ENCODE assay signal across 24 cellular contexts in genomic region chr11:77206264-77207018, GRCh38.
DNase-seq lines count a peak whose midpoint lies in the region; ATAC-seq and TF ChIP-seq lines count a peak whose summit lies in the region.
"Had no signal": no experiment of that assay in that cellular context is flagged by ENCODE, and none has a peak within 500 bp of the region (broad histone marks: within the 10 kb centered on the region; RNA-seq: fewer than 3 reads in every experiment).

No MANE protein-coding gene starts in this region.

- no peak overlapping the region for H3K27ac Mint-ChIP-seq in chondrocyte (ENCODE audit: unreplicated experiment)
- H3K27ac Mint-ChIP-seq: activated CD8-positive, alpha-beta T cell treated with anti-CD3 and anti-CD28 coated beads, Interleukin-2, amount 10 ng/mL, durations not matched to agents 7 days and 5 days; B cell; memory B cell had no signal

- no peaks in the 10 kb centered on the region for H3K27me3 Mint-ChIP-seq in activated T-cell treated with anti-CD3 and anti-CD28 coated beads, Interleukin-2, amount 50 U/mL, for 4 hours (ENCODE audit: low read depth)
- peaks cover 4% of the 10 kb centered on the region for H3K27me3 Mint-ChIP-seq in chondrocyte (ENCODE audit: low read depth)
- H3K27me3 Mint-ChIP-seq: B cell had no signal

- H3K4me1 Mint-ChIP-seq in activated T-cell treated with anti-CD3 and anti-CD28 coated beads, Interleukin-2, amount 50 U/mL, for 4 hours (ENCODE audit: low read depth) = no peaks in the 10 kb centered on the region
- peaks cover 4% of the 10 kb centered on the region for H3K4me1 Mint-ChIP-seq in chondrocyte (ENCODE audit: low read depth)
- H3K4me1 Mint-ChIP-seq: B cell, memory B cell had no signal

- no peaks in the 10 kb centered on the region for H3K27me3 ChIP-seq in H7 (ENCODE audit: control insufficient read depth, insufficient read depth, low read length)
- H3K27me3 ChIP-seq: body of pancreas, Peyer's patch, stomach, transverse colon had no signal

- DNase-seq in activated T-cell treated with anti-CD3 and anti-CD28 coated beads, Interleukin-2, amount 50 U/mL, for 1 hour = peak; percentile 8
- DNase-seq in activated T-cell treated with anti-CD3 and anti-CD28 coated beads, Interleukin-2, amount 50 U/mL, for 4 hours = no peak
- peak; percentile 26 for DNase-seq in H7
- peak; percentile 70 for DNase-seq in chondrocyte (ENCODE audit: low spot score)
- DNase-seq in sciatic nerve (ENCODE audit: low spot score) = peak; percentile 47
- DNase-seq in erythroblast (lab: John Stamatoyannopoulos, UW) = no peak
- DNase-seq: activated CD8-positive, alpha-beta T cell treated with anti-CD3 and anti-CD28 coated beads, Interleukin-2, amount 10 ng/mL, durations not matched to agents 7 days and 5 days; activated effector memory CD4-positive, alpha-beta T cell treated with Interleukin-2 at 50 U/mL for 16 hours; body of pancreas; DMS153; HCEC 1CT; Karpas-422; NCI-H1092; NCI-H187 treated with DMSO at 0.1 percent for 48 hours; NCI-H526 treated with DMSO at 0.1 percent for 48 hours; SIG-M5; stomach; transverse colon had no signal

- no peak for TF ChIP-seq POLR2A in erythroblast (IDR thresholded peaks at IDR 0.05; ENCODE audit: low read length)

- no peaks in the 10 kb centered on the region for H3K9me3 Mint-ChIP-seq in activated T-cell treated with anti-CD3 and anti-CD28 coated beads, Interleukin-2, amount 50 U/mL, for 4 hours
- no peaks in the 10 kb centered on the region for H3K9me3 Mint-ChIP-seq in chondrocyte (ENCODE audit: low read depth)
- H3K9me3 Mint-ChIP-seq: memory B cell had no signal

- no peak overlapping the region for H3K4me3 ChIP-seq in H7 (ENCODE audit: insufficient read depth, low read depth, low read length)
- H3K4me3 ChIP-seq: body of pancreas, Peyer's patch, stomach, transverse colon had no signal

- TF ChIP-seq CTCF in chondrocyte (IDR thresholded peaks at IDR 0.05) = no peak

- no peaks in the 10 kb centered on the region for H3K36me3 ChIP-seq in H7 (replicated peaks; ENCODE audit: control insufficient read depth, insufficient read depth, low read length)
- H3K36me3 ChIP-seq: Peyer's patch, transverse colon had no signal

- intact Hi-C loops in sciatic nerve (cut with DNase I) = no loop called here

- H3K36me3 Mint-ChIP-seq in activated T-cell treated with anti-CD3 and anti-CD28 coated beads, Interleukin-2, amount 50 U/mL, for 4 hours (ENCODE audit: insufficient read depth) = no peaks in the 10 kb centered on the region
- H3K36me3 Mint-ChIP-seq in chondrocyte (ENCODE audit: low read depth) = no peaks in the 10 kb centered on the region
- H3K36me3 Mint-ChIP-seq: memory B cell had no signal

- no peak for ATAC-seq in activated T-cell treated with anti-CD3 and anti-CD28 coated beads, Interleukin-2, amount 50 U/mL, for 4 hours
- ATAC-seq in sciatic nerve = no peak
- ATAC-seq in GM21528 (IDR thresholded peaks at IDR 0.05; ENCODE audit: low FRiP score, unreplicated experiment) = no peak
- no peak for ATAC-seq in GM18519 (IDR thresholded peaks at IDR 0.05; ENCODE audit: low FRiP score, unreplicated experiment)
- ATAC-seq: activated CD8-positive, alpha-beta T cell treated with anti-CD3 and anti-CD28 coated beads, Interleukin-2, amount 10 ng/mL, durations not matched to agents 7 days and 5 days; body of pancreas; left lobe of liver had no signal

- no peak overlapping the region for H3K4me3 Mint-ChIP-seq in activated T-cell treated with anti-CD3 and anti-CD28 coated beads, Interleukin-2, amount 50 U/mL, for 4 hours
- H3K4me3 Mint-ChIP-seq in chondrocyte (ENCODE audit: unreplicated experiment) = no peak overlapping the region
- H3K4me3 Mint-ChIP-seq: activated CD8-positive, alpha-beta T cell treated with anti-CD3 and anti-CD28 coated beads, Interleukin-2, amount 10 ng/mL, durations not matched to agents 7 days and 5 days; B cell; memory B cell had no signal

Comparison
In these comparisons a context has a peak if more than half of its experiments do, and no peak if none do; other contexts are left out.
1. DNase-seq: peak in activated T-cell treated with anti-CD3 and anti-CD28 coated beads, Interleukin-2, amount 50 U/mL, for 1 hour (single experiment), H7 (single experiment), chondrocyte (single experiment) and sciatic nerve (single experiment); none in activated T-cell treated with anti-CD3 and anti-CD28 coated beads, Interleukin-2, amount 50 U/mL, for 4 hours (single experiment) and erythroblast (0 of 2).